ENCODE assay signal across 25 cellular contexts in the genomic region with DNA sequence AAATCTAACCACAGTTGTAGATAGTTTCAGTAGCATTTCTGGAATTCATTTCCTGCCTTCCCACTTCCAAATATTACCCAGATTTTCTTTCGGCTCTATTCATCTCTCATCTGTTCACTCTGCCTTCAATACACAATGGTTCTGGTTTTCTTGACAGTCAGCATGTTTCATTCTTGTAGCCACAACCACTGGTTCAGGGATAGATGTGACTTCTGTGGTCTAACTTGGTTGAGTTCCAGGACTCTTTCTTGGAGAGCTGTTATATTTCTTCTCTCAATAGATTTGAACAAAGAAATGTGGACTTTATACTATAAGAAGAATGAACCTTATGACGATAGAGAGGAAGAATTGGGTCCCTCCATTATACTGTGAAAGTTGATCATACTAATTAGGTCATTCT.
"Had no signal": no experiment of that assay in that cellular context is flagged by ENCODE, and none has a peak within 500 bp of the region (broad histone marks: within the 10 kb centered on the region; RNA-seq: fewer than 3 reads in every experiment).

No MANE protein-coding gene starts in this region.

- ATAC-seq: gastrocnemius medialis; left cardiac atrium; lower lobe of right lung; natural killer cell treated with Interleukin-12 subunit alpha and Interleukin-12 subunit beta and Interleukin-15 and Interleukin-18, amount 100 ng/mL, for 72 hours; right cardiac atrium had no signal

- H3K36me3 ChIP-seq: esophagus muscularis mucosa, gastrocnemius medialis, left ventricle myocardium inferior, lower lobe of right lung, neural progenitor cell, ovary, stomach, thoracic aorta, transverse colon had no signal

- H3K27ac Mint-ChIP-seq: memory B cell; mesothelial cell of epicardium; natural killer cell treated with Interleukin-12 subunit alpha and Interleukin-12 subunit beta and Interleukin-15 and Interleukin-18, amount 100 ng/mL, for 72 hours; neural progenitor cell had no signal

- H3K4me3 ChIP-seq: dorsolateral prefrontal cortex, esophagus muscularis mucosa, gastrocnemius medialis, left ventricle myocardium inferior, lower lobe of right lung, neural progenitor cell, ovary, stomach, thoracic aorta, transverse colon had no signal

- H3K27me3 Mint-ChIP-seq: natural killer cell treated with Interleukin-12 subunit alpha and Interleukin-12 subunit beta and Interleukin-15 and Interleukin-18, amount 100 ng/mL, for 72 hours had no signal

- DNase-seq: cortex of kidney; dorsolateral prefrontal cortex; effector CD8-positive, alpha-beta T cell; gastrocnemius medialis; glutamatergic neuron; islet precursor cell; left cardiac atrium; left ventricle myocardium inferior; lower lobe of right lung; nucleus accumbens; ovary; right cardiac atrium; small intestine; stimulated activated CD4-positive, alpha-beta T cell treated with anti-CD3 and anti-CD28 coated beads, Interleukin-12 subunit alpha, Interleukin-12 subunit beta, amount 100 ng/mL, for 4 hours; stimulated activated naive CD4-positive, alpha-beta T cell; stomach; substantia nigra; transverse colon had no signal

- H3K27ac ChIP-seq: dorsolateral prefrontal cortex, epithelial cell of prostate, esophagus muscularis mucosa, gastrocnemius medialis, left ventricle myocardium inferior, lower lobe of right lung, neural progenitor cell, ovary, stomach, thoracic aorta, transverse colon had no signal

- H3K4me1 Mint-ChIP-seq: memory B cell, neural progenitor cell had no signal

- H3K4me1 ChIP-seq: esophagus muscularis mucosa, gastrocnemius medialis, left ventricle myocardium inferior, lower lobe of right lung, stomach had no signal

- H2AFZ ChIP-seq: neural progenitor cell had no signal

- H3K9me3 ChIP-seq: esophagus muscularis mucosa, gastrocnemius medialis, left ventricle myocardium inferior, lower lobe of right lung, ovary, stomach, thoracic aorta, transverse colon had no signal

- H3K36me3 Mint-ChIP-seq: memory B cell; mesothelial cell of epicardium; natural killer cell treated with Interleukin-12 subunit alpha and Interleukin-12 subunit beta and Interleukin-15 and Interleukin-18, amount 100 ng/mL, for 72 hours; neural progenitor cell had no signal

- H3K4me2 ChIP-seq: neural progenitor cell had no signal

- H3K27me3 ChIP-seq: dorsolateral prefrontal cortex, esophagus muscularis mucosa, gastrocnemius medialis, neural progenitor cell, ovary, stomach, transverse colon had no signal

- H3K4me3 Mint-ChIP-seq: memory B cell; mesothelial cell of epicardium; natural killer cell treated with Interleukin-12 subunit alpha and Interleukin-12 subunit beta and Interleukin-15 and Interleukin-18, amount 100 ng/mL, for 72 hours; neural progenitor cell had no signal
